ENCODE assay signal across 19 cellular contexts in the genomic region with DNA sequence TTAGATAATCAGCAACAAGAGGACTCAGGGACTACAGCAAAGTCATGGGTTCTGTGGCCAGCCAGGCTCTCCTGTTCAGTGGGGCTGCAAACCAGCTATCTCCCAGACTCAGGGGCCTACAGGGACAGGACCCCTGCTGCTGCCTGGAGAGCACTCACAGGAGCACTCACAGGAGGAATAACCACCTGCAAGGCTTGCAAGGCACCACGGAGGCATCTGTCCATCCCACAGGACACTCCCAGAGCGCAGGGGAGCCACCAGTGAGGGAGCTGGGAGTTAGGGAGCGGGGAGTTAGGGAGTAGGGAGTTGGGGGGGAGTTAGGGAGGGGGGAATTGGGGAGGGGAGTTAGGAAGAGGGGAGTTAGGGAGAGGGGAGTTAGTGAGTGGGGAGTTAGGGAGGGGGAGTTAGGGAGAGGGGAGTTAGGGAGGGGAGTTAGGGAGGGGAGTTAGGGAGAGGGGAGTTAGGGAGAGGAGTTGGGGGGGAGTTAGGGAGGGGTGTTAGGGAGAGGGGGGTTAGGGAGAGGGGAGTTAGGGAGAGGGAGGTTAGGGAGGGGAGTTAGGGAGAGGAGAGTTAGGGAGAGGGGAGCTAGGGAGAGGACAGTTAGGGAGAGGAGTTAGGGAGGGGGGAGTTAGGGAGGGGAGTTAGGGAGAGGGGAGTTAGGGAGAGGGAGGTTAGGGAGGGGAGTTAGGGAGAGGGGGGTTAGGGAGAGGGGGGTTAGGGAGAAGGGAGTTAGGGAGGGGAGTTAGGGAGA. TPM values are rescaled to one million over a fixed set of nuclear protein-coding genes. Genes with fewer than 3 reads are reported as not detected.
DNase-seq lines count a peak whose midpoint lies in the region; ATAC-seq, FAIRE-seq and TF ChIP-seq lines count a peak whose summit lies in the region.
"Had no signal": no experiment of that assay in that cellular context is flagged by ENCODE, and none has a peak within 500 bp of the region (broad histone marks: within the 10 kb centered on the region; RNA-seq: fewer than 3 reads in every experiment).

No MANE protein-coding gene starts in this region.

- intact Hi-C loops in cardiac septum (cut with DNase I) = no loop called here

- no peak overlapping the region for H3K4me3 Mint-ChIP-seq in activated CD8-positive, alpha-beta T cell treated with anti-CD3 and anti-CD28 coated beads, Interleukin-2, amount 10 ng/mL, durations not matched to agents 7 days and 5 days

- peak overlapping the region; percentile 38 for H3K9ac ChIP-seq in mucosa of stomach (ENCODE audit: low read length)

- no peak for TF ChIP-seq POLR2A in GM12891 (IDR thresholded peaks at IDR 0.05; ENCODE audit: low read depth, low read length)

- DNase-seq in cardiac septum (ENCODE audit: low spot score) = peak; percentile 51
- no peak for DNase-seq in right atrium auricular region (ENCODE audit: low spot score)
- DNase-seq in activated CD8-positive, alpha-beta T cell treated with anti-CD3 and anti-CD28 coated beads, Interleukin-2, amount 10 ng/mL, durations not matched to agents 7 days and 5 days = no peak
- no peak for DNase-seq in DMS 273 treated with DMSO at 0.1 percent for 48 hours (lab: John Stamatoyannopoulos, UW)
- DNase-seq in GM12891 (ENCODE audit: insufficient read length, low spot score) = no peak
- DNase-seq in activated CD4-positive, alpha-beta T cell treated with anti-CD3 and anti-CD28 coated beads for 4 hours = no peak
- DNase-seq: activated CD4-positive, alpha-beta T cell treated with anti-CD3 and anti-CD28 coated beads, Interleukin-2, amount 50 U/mL, for 4 hours; anterior cingulate cortex; foreskin fibroblast; left ventricle myocardium superior; NCI-H1694 treated with DMSO at 0.1 percent for 48 hours; NCI-H524; stimulated activated CD4-positive, alpha-beta T cell treated with anti-CD3 and anti-CD28 coated beads, Interleukin-12 subunit alpha, Interleukin-12 subunit beta, amount 100 ng/mL, for 4 hours had no signal

- H3K4me1 ChIP-seq in right atrium auricular region (peaks cover 0 to 42% of the 10 kb centered on the region in 2 donors), mucosa of stomach (ENCODE audit: control insufficient read depth, insufficient read depth, low read length) (peaks cover 78% of the 10 kb centered on the region)

- H3K27ac Mint-ChIP-seq in activated CD8-positive, alpha-beta T cell treated with anti-CD3 and anti-CD28 coated beads, Interleukin-2, amount 10 ng/mL, durations not matched to agents 7 days and 5 days = peak overlapping the region; percentile 43
- H3K27ac Mint-ChIP-seq: progenitor cell of endocrine pancreas had no signal

- H3K36me3 Mint-ChIP-seq in activated CD8-positive, alpha-beta T cell treated with anti-CD3 and anti-CD28 coated beads, Interleukin-2, amount 10 ng/mL, durations not matched to agents 7 days and 5 days (ENCODE audit: low read depth) = peaks cover 36% of the 10 kb centered on the region

- H3K27ac ChIP-seq in right atrium auricular region = no peak overlapping the region

- H3K36me3 ChIP-seq in right atrium auricular region (no peaks in the 10 kb centered on the region), mucosa of stomach (ENCODE audit: control insufficient read depth, insufficient read depth, low read length) (no peaks in the 10 kb centered on the region)

- H3K4me3 ChIP-seq in right atrium auricular region (no peak overlapping the region), mucosa of stomach (ENCODE audit: low read length) (no peak overlapping the region)

- no peaks in the 10 kb centered on the region for H3K27me3 Mint-ChIP-seq in activated CD8-positive, alpha-beta T cell treated with anti-CD3 and anti-CD28 coated beads, Interleukin-2, amount 10 ng/mL, durations not matched to agents 7 days and 5 days (ENCODE audit: low read depth)
- H3K27me3 Mint-ChIP-seq: progenitor cell of endocrine pancreas had no signal

- H3K9me3 ChIP-seq in right atrium auricular region (no peaks in the 10 kb centered on the region), mucosa of stomach (ENCODE audit: control insufficient read depth, low read length) (no peaks in the 10 kb centered on the region)

- POLR2A ChIA-PET in activated CD8-positive, alpha-beta T cell treated with anti-CD3 and anti-CD28 coated beads, Interleukin-2, amount 10 ng/mL, durations not matched to agents 7 days and 5 days (lab: Charles Lee) = no interaction called here

- H3K27me3 ChIP-seq in right atrium auricular region = no peaks in the 10 kb centered on the region
- no peaks in the 10 kb centered on the region for H3K27me3 ChIP-seq in mucosa of stomach (ENCODE audit: control insufficient read depth, insufficient read depth, low read length)

- CTCF ChIA-PET in activated CD8-positive, alpha-beta T cell treated with anti-CD3 and anti-CD28 coated beads, Interleukin-2, amount 10 ng/mL, durations not matched to agents 7 days and 5 days (lab: Charles Lee) = interaction anchor here (1.4 kb wide), 1 partner anchor 10 kb away, joined by 3 read pairs; no protein-coding TSS in a partner anchor

- no peak for ATAC-seq in activated CD8-positive, alpha-beta T cell treated with anti-CD3 and anti-CD28 coated beads, Interleukin-2, amount 10 ng/mL, durations not matched to agents 7 days and 5 days
- no peak for ATAC-seq in HG03342 (IDR thresholded peaks at IDR 0.05; ENCODE audit: unreplicated experiment)
- ATAC-seq: left ventricle myocardium superior, SK-N-SH treated with all-trans-retinoic acid at 6 μM for 48 hours had no signal

- no peak for TF ChIP-seq CTCF in right atrium auricular region (IDR thresholded peaks at IDR 0.05)

- no peak for FAIRE-seq in GM12891 (lab: Jason Lieb, UNC)
- FAIRE-seq: TTC549 had no signal

- H3K4me1 Mint-ChIP-seq in activated CD8-positive, alpha-beta T cell treated with anti-CD3 and anti-CD28 coated beads, Interleukin-2, amount 10 ng/mL, durations not matched to agents 7 days and 5 days (ENCODE audit: low read depth) = peaks cover 44% of the 10 kb centered on the region

- H3K9me3 Mint-ChIP-seq in activated CD8-positive, alpha-beta T cell treated with anti-CD3 and anti-CD28 coated beads, Interleukin-2, amount 10 ng/mL, durations not matched to agents 7 days and 5 days (ENCODE audit: insufficient read depth) = no peaks in the 10 kb centered on the region

TF ChIP-seq in GM12891, 5 proteins besides CTCF, POLR2A, EP300 and RAD21:
- no peak for TF ChIP-seq PAX5 (IDR thresholded peaks at IDR 0.05; ENCODE audit: insufficient read depth, low read length, severe bottlenecking)
- no peak for TF ChIP-seq TAF1 (IDR thresholded peaks at IDR 0.05; ENCODE audit: low read depth, low read length)
- TF ChIP-seq POU2F2 (IDR thresholded peaks at IDR 0.05; ENCODE audit: low read depth, low read length) = no peak
- no peak for TF ChIP-seq POLR2AphosphoS5 (IDR thresholded peaks at IDR 0.05; ENCODE audit: low read depth, low read length)
- TF ChIP-seq SPI1 (IDR thresholded peaks at IDR 0.05; ENCODE audit: low read depth, low read length) = no peak
TF ChIP-seq in GM12891: peak in this region for 0.

RNA-seq across cellular contexts. Expression of a gene that starts 5.7 kb away (rescaled TPM):
- total RNA-seq in cardiac septum = 25.2 TPM
- 10 to 100 TPM; 20.9 to 40.1 TPM for total RNA-seq in right atrium auricular region
- 10 to 100 TPM; 74.4 to 78.5 TPM for total RNA-seq in activated CD8-positive, alpha-beta T cell treated with anti-CD3 and anti-CD28 coated beads, Interleukin-2, amount 10 ng/mL, durations not matched to agents 7 days and 5 days
- polyA plus RNA-seq in GM12891 (2012; ENCODE audit: low read depth, missing spikeins) = 24.6 TPM

RNA-seq across cellular contexts. Expression of a gene that starts 20.1 kb away (rescaled TPM):
- total RNA-seq in cardiac septum = 92.9 TPM
- 100 to 1,000 TPM; 125 to 401 TPM for total RNA-seq in right atrium auricular region
- total RNA-seq in activated CD8-positive, alpha-beta T cell treated with anti-CD3 and anti-CD28 coated beads, Interleukin-2, amount 10 ng/mL, durations not matched to agents 7 days and 5 days = not detected
- 0.05 TPM for polyA plus RNA-seq in GM12891 (2012; ENCODE audit: low read depth, missing spikeins)
- total RNA-seq: G401 had no signal

RNA-seq across cellular contexts. Expression of a gene that starts 24.1 kb away (rescaled TPM):
- total RNA-seq in cardiac septum = 312 TPM
- 100 to 1,000 TPM; 488 to 733 TPM for total RNA-seq in right atrium auricular region
- 100 to 1,000 TPM; 172 to 181 TPM for total RNA-seq in activated CD8-positive, alpha-beta T cell treated with anti-CD3 and anti-CD28 coated beads, Interleukin-2, amount 10 ng/mL, durations not matched to agents 7 days and 5 days
- polyA plus RNA-seq in GM12891 (2012; ENCODE audit: low read depth, missing spikeins) = 7.1 TPM

Comparison
In these comparisons a context has a peak if more than half of its experiments do, and no peak if none do; other contexts are left out.
1. RNA of a gene that starts 20.1 kb away (total RNA-seq): 125 to 401 TPM in right atrium auricular region and 92.9 TPM in cardiac septum (single experiment); not detected in activated CD8-positive, alpha-beta T cell treated with anti-CD3 and anti-CD28 coated beads, Interleukin-2, amount 10 ng/mL, durations not matched to agents 7 days and 5 days; every median in the first group is over 10 times any median in the second.